ENCODE assay signal across 2 cellular contexts in genomic region chr2:231780123-231780908, GRCh38.
TF ChIP-seq lines count a peak whose summit lies in the region.

No MANE protein-coding gene starts in this region.

TF ChIP-seq in GM23338, 12 proteins besides CTCF, POLR2A, EP300 and RAD21 (continued from another document):
- peak; percentile 83 for TF ChIP-seq REST (IDR thresholded peaks at IDR 0.05; ENCODE audit: unreplicated experiment)

TF ChIP-seq in endothelial cell of umbilical vein, 7 proteins besides CTCF, POLR2A, EP300 and RAD21 (continued from another document):
- TF ChIP-seq EZH2 (IDR thresholded peaks at IDR 0.05; ENCODE audit: borderline replicate concordance, low read depth, low read length, severe bottlenecking) (no peak), MYC (IDR thresholded peaks at IDR 0.05; ENCODE audit: low read depth, low read length) (no peak)
